11 cellular contexts compared by ENCODE assay signal in the genomic region with DNA sequence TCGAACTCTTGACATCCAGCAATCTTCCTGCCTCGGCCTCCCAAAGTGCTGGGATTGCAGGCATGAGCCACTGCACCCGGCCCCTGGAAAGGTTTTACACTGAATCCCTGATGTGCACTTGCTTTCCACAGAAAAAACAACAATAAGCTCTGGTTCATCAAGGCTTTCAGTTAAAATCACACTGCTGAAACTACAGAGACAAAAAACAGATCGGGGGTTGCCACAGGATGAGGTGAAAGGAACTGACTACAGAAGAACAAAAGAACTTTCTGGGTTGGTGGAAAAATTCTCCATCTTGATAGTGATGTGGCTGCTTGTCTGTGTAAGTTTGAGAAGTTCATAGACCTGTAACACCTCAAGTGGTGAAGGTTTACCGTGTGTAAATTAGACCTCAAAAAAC. TPM values are rescaled to one million over a fixed set of nuclear protein-coding genes. Genes with fewer than 3 reads are reported as not detected.
DNase-seq lines count a peak whose midpoint lies in the region; ATAC-seq and TF ChIP-seq lines count a peak whose summit lies in the region.
"Had no signal": no experiment of that assay in that cellular context is flagged by ENCODE, and none has a peak within 500 bp of the region (broad histone marks: within the 10 kb centered on the region; RNA-seq: fewer than 3 reads in every experiment).

No MANE protein-coding gene starts in this region.

- TF ChIP-seq CTCF in SK-N-SH (IDR thresholded peaks at IDR 0.05): no peak
- no peak for TF ChIP-seq CTCF in hepatocyte (IDR thresholded peaks at IDR 0.05; ENCODE audit: poor library complexity)
- no peak for TF ChIP-seq CTCF in stomach (IDR thresholded peaks at IDR 0.05)

- H3K79me2 ChIP-seq in SK-N-SH (ENCODE audit: insufficient read depth) (peaks cover 69% of the 10 kb centered on the region), hepatocyte (peaks cover 66% of the 10 kb centered on the region)

- ATAC-seq in SK-N-SH treated with all-trans-retinoic acid at 6 μM for 48 hours: no peak
- peak; percentile 27 for ATAC-seq in activated T-helper 17 cell treated with anti-CD3 and anti-CD28 coated beads, Interleukin-2, amount 50 U/mL, for 72 hours (replicated peaks)

- CTCF ChIA-PET in SK-N-SH (lab: Yijun Ruan, JAX): interaction anchor here (1.1 to 6.0 kb wide), 4 partner anchors 9 to 148 kb away, joined by 3 to 34 read pairs (median 5); no protein-coding TSS in a partner anchor

- H3K27me3 ChIP-seq in SK-N-SH (ENCODE audit: insufficient read depth): no peaks in the 10 kb centered on the region
- no peaks in the 10 kb centered on the region for H3K27me3 ChIP-seq in hepatocyte
- H3K27me3 ChIP-seq in stomach: no peaks in the 10 kb centered on the region

- WGBS in SK-N-SH (ENCODE audit: low lambda C conversion rate): 96% methylated on average over 5 of the region's 5 CpGs
- WGBS in hepatocyte (ENCODE audit: low lambda C conversion rate, missing lambda C conversion rate): 61% methylated on average over 5 of the region's 5 CpGs
- 66 to 74% (median 69%) methylated on average over 5 of the region's 5 CpGs for WGBS in stomach, 5 donors

- H3K27ac ChIP-seq in SK-N-SH (ENCODE audit: low read depth in 2 of 2, low read length in 1 of 2) (no peak overlapping the region), hepatocyte (peak overlapping the region; percentile 90), stomach (peak overlapping the region in 4 of 5 donors; percentile 96 to 97 (median 96))
- H3K27ac ChIP-seq: 22Rv1 had no signal

- no peak for TF ChIP-seq EP300 in SK-N-SH (IDR thresholded peaks at IDR 0.05; ENCODE audit: borderline replicate concordance in 1 of 2, low read depth in 1 of 2, low read length in 1 of 2)
- no peak for TF ChIP-seq EP300 in stomach (IDR thresholded peaks at IDR 0.05)

- POLR2A ChIA-PET in SK-N-SH (lab: Yijun Ruan, JAX): no interaction called here

- no peak for TF ChIP-seq RAD21 in SK-N-SH (IDR thresholded peaks at IDR 0.05; ENCODE audit: low read length)

- peaks cover 71% of the 10 kb centered on the region for H3K36me3 Mint-ChIP-seq in activated T-helper 17 cell treated with anti-CD3 and anti-CD28 coated beads, Interleukin-2, amount 50 U/mL, for 72 hours (ENCODE audit: low read depth)

- TF ChIP-seq POLR2A in stomach (IDR thresholded peaks at IDR 0.05): no peak

- peaks cover 0 to 14% of the 10 kb centered on the region in 2 experiments; a peak in 2 of 4 replicates for H3K4me1 ChIP-seq in SK-N-SH (ENCODE audit: control insufficient read depth in 1 of 2, insufficient read depth in 2 of 2, low read depth in 1 of 2, low read length in 1 of 2)
- H3K4me1 ChIP-seq in hepatocyte (ENCODE audit: insufficient read depth): peaks cover 39% of the 10 kb centered on the region
- peaks cover 44 to 73% (median 68%) of the 10 kb centered on the region in 4 donors for H3K4me1 ChIP-seq in stomach

- H3K9me3 ChIP-seq in SK-N-SH: no peaks in the 10 kb centered on the region
- H3K9me3 ChIP-seq in hepatocyte (ENCODE audit: low read depth): no peaks in the 10 kb centered on the region
- no peaks in the 10 kb centered on the region for H3K9me3 ChIP-seq in stomach
- H3K9me3 ChIP-seq: HAP-1 had no signal

- H3K4me3 ChIP-seq in SK-N-SH (ENCODE audit: low read depth in 2 of 2, low read length in 1 of 2) (no peak overlapping the region), hepatocyte (no peak overlapping the region), stomach (peak overlapping the region in 2 of 4 donors; percentile 76 to 85)
- H3K4me3 ChIP-seq: HAP-1 had no signal

- peak overlapping the region; percentile 97 for H3K27ac Mint-ChIP-seq in activated T-helper 17 cell treated with anti-CD3 and anti-CD28 coated beads, Interleukin-2, amount 50 U/mL, for 72 hours

- H3K36me3 ChIP-seq in SK-N-SH (replicated peaks in 1 of 2; ENCODE audit: control insufficient read depth in 1 of 2, insufficient read depth in 2 of 2, low read length in 1 of 2) (peaks cover 13 to 15% of the 10 kb centered on the region in 2 experiments), hepatocyte (replicated peaks; ENCODE audit: insufficient read depth, low read depth) (no peaks in the 10 kb centered on the region), stomach (peaks cover 8 to 32% (median 21%) of the 10 kb centered on the region in 4 donors)
- H3K36me3 ChIP-seq: HAP-1 had no signal

- H2AFZ ChIP-seq in SK-N-SH (ENCODE audit: low read depth) (no peak overlapping the region; the same call in 1 of the 2 replicates), hepatocyte (no peak overlapping the region)

- peaks cover 15% of the 10 kb centered on the region for H3F3A ChIP-seq in SK-N-SH (replicated peaks; ENCODE audit: insufficient read depth)

- DNase-seq in SK-N-SH (no peak), hepatocyte (ENCODE audit: low spot score) (no peak), stomach (no peak), NCI-H1417 treated with DMSO at 0.1 percent for 48 hours (lab: John Stamatoyannopoulos, UW) (no peak), NCI-H187 (lab: John Stamatoyannopoulos, UW) (no peak), GM19238 (ENCODE audit: insufficient read length, low spot score) (no peak)

- no peak overlapping the region for H3K9ac ChIP-seq in SK-N-SH

- H3K9me2 ChIP-seq in SK-N-SH (no peaks in the 10 kb centered on the region), hepatocyte (replicated peaks; ENCODE audit: insufficient read depth) (no peaks in the 10 kb centered on the region)

- intact Hi-C loops in stomach (cut with DNase I; ENCODE audit: low total_unique reads): no loop called here

- H3K27me3 Mint-ChIP-seq in activated T-helper 17 cell treated with anti-CD3 and anti-CD28 coated beads, Interleukin-2, amount 50 U/mL, for 72 hours: no peaks in the 10 kb centered on the region

- peak overlapping the region; percentile 97; the same call in 1 of the 2 replicates for H3K4me2 ChIP-seq in SK-N-SH
- peak overlapping the region; percentile 90 for H3K4me2 ChIP-seq in hepatocyte

- H3K4me3 Mint-ChIP-seq in activated T-helper 17 cell treated with anti-CD3 and anti-CD28 coated beads, Interleukin-2, amount 50 U/mL, for 72 hours: peak overlapping the region; percentile 99

- no peaks in the 10 kb centered on the region for H3K9me3 Mint-ChIP-seq in activated T-helper 17 cell treated with anti-CD3 and anti-CD28 coated beads, Interleukin-2, amount 50 U/mL, for 72 hours

- H4K20me1 ChIP-seq in SK-N-SH (ENCODE audit: insufficient read depth) (peaks cover 44% of the 10 kb centered on the region), hepatocyte (ENCODE audit: insufficient read depth, poor library complexity, severe bottlenecking) (peaks cover 36% of the 10 kb centered on the region)

- H3K4me1 Mint-ChIP-seq in activated T-helper 17 cell treated with anti-CD3 and anti-CD28 coated beads, Interleukin-2, amount 50 U/mL, for 72 hours: peaks cover 40% of the 10 kb centered on the region

TF ChIP-seq in SK-N-SH, 30 proteins besides CTCF, POLR2A, EP300 and RAD21 (continues in another document):
- TF ChIP-seq FOSL2 (IDR thresholded peaks at IDR 0.05; ENCODE audit: borderline replicate concordance, low read depth): no peak
- TF ChIP-seq GATA2 (CRISPR knock-in tag; IDR thresholded peaks at IDR 0.05): no peak
- no peak for TF ChIP-seq YY1 (IDR thresholded peaks at IDR 0.05; ENCODE audit: low read depth)
- TF ChIP-seq, protein P1, sequence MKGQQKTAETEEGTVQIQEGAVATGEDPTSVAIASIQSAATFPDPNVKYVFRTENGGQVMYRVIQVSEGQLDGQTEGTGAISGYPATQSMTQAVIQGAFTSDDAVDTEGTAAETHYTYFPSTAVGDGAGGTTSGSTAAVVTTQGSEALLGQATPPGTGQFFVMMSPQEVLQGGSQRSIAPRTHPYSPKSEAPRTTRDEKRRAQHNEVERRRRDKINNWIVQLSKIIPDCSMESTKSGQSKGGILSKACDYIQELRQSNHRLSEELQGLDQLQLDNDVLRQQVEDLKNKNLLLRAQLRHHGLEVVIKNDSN (IDR thresholded peaks at IDR 0.05; ENCODE audit: borderline replicate concordance, low read depth): no peak
- TF ChIP-seq FOXM1 (IDR thresholded peaks at IDR 0.05; ENCODE audit: low read depth): no peak

TF ChIP-seq in SK-N-SH treated with all-trans-retinoic acid at 6 μM for 48 hours, 23 proteins besides CTCF, POLR2A, EP300 and RAD21 (continues in another document):
- no peak for TF ChIP-seq CSDC2 (CRISPR knock-in tag; IDR thresholded peaks at IDR 0.05)
- no peak for TF ChIP-seq SNAI2 (CRISPR knock-in tag; IDR thresholded peaks at IDR 0.05)
- no peak for TF ChIP-seq ZNF8 (CRISPR knock-in tag; IDR thresholded peaks at IDR 0.05)
- TF ChIP-seq, protein P2, sequence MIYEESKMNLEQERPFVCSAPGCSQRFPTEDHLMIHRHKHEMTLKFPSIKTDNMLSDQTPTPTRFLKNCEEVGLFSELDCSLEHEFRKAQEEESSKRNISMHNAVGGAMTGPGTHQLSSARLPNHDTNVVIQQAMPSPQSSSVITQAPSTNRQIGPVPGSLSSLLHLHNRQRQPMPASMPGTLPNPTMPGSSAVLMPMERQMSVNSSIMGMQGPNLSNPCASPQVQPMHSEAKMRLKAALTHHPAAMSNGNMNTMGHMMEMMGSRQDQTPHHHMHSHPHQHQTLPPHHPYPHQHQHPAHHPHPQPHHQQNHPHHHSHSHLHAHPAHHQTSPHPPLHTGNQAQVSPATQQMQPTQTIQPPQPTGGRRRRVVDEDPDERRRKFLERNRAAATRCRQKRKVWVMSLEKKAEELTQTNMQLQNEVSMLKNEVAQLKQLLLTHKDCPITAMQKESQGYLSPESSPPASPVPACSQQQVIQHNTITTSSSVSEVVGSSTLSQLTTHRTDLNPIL (CRISPR knock-in tag; IDR thresholded peaks at IDR 0.05; ENCODE audit: low read depth): no peak

RNA-seq across cellular contexts. Expression of a gene that starts 2.9 kb away (rescaled TPM):
- polyA plus RNA-seq in SK-N-SH (2012; rRNA removed) (8.9 and 9.5 TPM in 2 replicates), hepatocyte (23.2 and 27.1 TPM in 2 replicates), stomach (10 to 100 TPM in 2 of 3 donors, 1 to 10 TPM in 1; 4.3 to 18.1 (median 10.5) TPM)
- 4.6 and 7.5 TPM in 2 replicates for polyA plus RNA-seq in SK-N-SH (2012; cell fraction: cytosol; rRNA removed)
- polyA plus RNA-seq in SK-N-SH (2012; cell fraction: nucleus; rRNA removed): 16.6 and 20.6 TPM in 2 replicates
- total RNA-seq in activated T-helper 17 cell treated with anti-CD3 and anti-CD28 coated beads, Interleukin-2, amount 50 U/mL, for 72 hours: 10 to 100 TPM; 26.1 to 49.7 TPM
- total RNA-seq in hepatocyte (22.2 and 23.5 TPM in 2 replicates), stomach (10 to 100 TPM in 4 of 5 donors, 1 to 10 TPM in 1; 6.1 to 70.6 (median 22.6) TPM)

RNA-seq across cellular contexts. Expression of a gene that starts 42.1 kb away (rescaled TPM):
- 20.9 and 22.3 TPM in 2 replicates for polyA plus RNA-seq in SK-N-SH (2012; rRNA removed)
- polyA plus RNA-seq in SK-N-SH (2012; cell fraction: cytosol; rRNA removed): 30.1 and 39.2 TPM in 2 replicates
- 9.0 and 11.8 TPM in 2 replicates for polyA plus RNA-seq in SK-N-SH (2012; cell fraction: nucleus; rRNA removed)
- 10 to 100 TPM; 59.3 to 70.9 TPM for total RNA-seq in activated T-helper 17 cell treated with anti-CD3 and anti-CD28 coated beads, Interleukin-2, amount 50 U/mL, for 72 hours
- 20.1 and 23.0 TPM in 2 replicates for total RNA-seq in hepatocyte
- polyA plus RNA-seq in hepatocyte: 35.8 and 38.8 TPM in 2 replicates
- total RNA-seq in stomach: 10 to 100 TPM in 1 of 5 donors, 1 to 10 TPM in 4; 5.4 to 24.4 (median 7.0) TPM
- 10 to 100 TPM; 17.8 to 31.5 (median 19.5) TPM for polyA plus RNA-seq in stomach

RNA-seq across cellular contexts. Expression of a gene that starts 58.2 kb away (rescaled TPM):
- polyA plus RNA-seq in SK-N-SH (2012; rRNA removed) (not detected in 2 replicates), hepatocyte (not detected in 2 replicates), stomach (not detected)
- polyA plus RNA-seq in SK-N-SH (2012; cell fraction: cytosol; rRNA removed): not detected in 2 replicates
- not detected in 2 replicates for polyA plus RNA-seq in SK-N-SH (2012; cell fraction: nucleus; rRNA removed)
- not detected for total RNA-seq in activated T-helper 17 cell treated with anti-CD3 and anti-CD28 coated beads, Interleukin-2, amount 50 U/mL, for 72 hours
- total RNA-seq in hepatocyte (not detected in 2 replicates), stomach (not detected)
- total RNA-seq: SK-MEL-5 had no signal

Comparison
In these comparisons a context has a peak if more than half of its experiments do, and no peak if none do; other contexts are left out.
1. H3K27ac ChIP-seq: peak in hepatocyte (single experiment) and stomach (4 of 5); none in SK-N-SH (0 of 2).